9 cellular contexts compared by ENCODE assay signal in the genomic region with DNA sequence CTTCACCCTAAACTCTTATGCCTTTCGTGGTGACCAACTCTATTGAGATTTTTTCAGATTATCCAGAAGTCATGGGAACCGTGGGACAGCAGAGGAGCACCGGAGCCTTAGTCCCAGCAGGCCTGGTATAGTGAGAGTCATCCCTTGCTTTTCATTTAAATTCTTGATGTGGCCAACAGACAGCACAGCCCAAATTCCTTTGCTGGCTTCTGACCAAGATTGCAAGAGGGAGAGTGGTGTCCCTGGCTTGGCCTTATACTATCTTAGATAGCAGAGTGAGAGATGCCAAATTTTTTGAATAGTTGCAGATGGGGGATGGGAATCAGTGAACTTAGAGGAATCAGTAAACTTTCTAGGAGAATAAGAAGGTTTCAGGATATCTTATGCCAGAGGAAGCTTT. TPM values are rescaled to one million over a fixed set of nuclear protein-coding genes. Genes with fewer than 3 reads are reported as not detected.
DNase-seq lines count a peak whose midpoint lies in the region; ATAC-seq and TF ChIP-seq lines count a peak whose summit lies in the region.
"Had no signal": no experiment of that assay in that cellular context is flagged by ENCODE, and none has a peak within 500 bp of the region (broad histone marks: within the 10 kb centered on the region; RNA-seq: fewer than 3 reads in every experiment).

No MANE protein-coding gene starts in this region.

- no peak overlapping the region for H3K4me3 Mint-ChIP-seq in endodermal cell
- H3K4me3 Mint-ChIP-seq: CD8-positive, alpha-beta memory T cell had no signal

- no peaks in the 10 kb centered on the region for H3K36me3 Mint-ChIP-seq in endodermal cell (ENCODE audit: low read depth)

- H2BK15ac ChIP-seq in mesendoderm (replicated peaks; ENCODE audit: low read depth) = no peak overlapping the region

- no peak for ATAC-seq in GM19452 (IDR thresholded peaks at IDR 0.05; ENCODE audit: unreplicated experiment)

- H3K9ac ChIP-seq in endodermal cell (ENCODE audit: extremely low read depth, low read length, poor library complexity, severe bottlenecking) (no peak overlapping the region), mesendoderm (ENCODE audit: low read length) (no peak overlapping the region)

- intact Hi-C loops in dorsolateral prefrontal cortex (cut with DNase I) = no loop called here

- H3K4me1 ChIP-seq in endodermal cell (ENCODE audit: control insufficient read depth, insufficient read depth, low read length) (peaks cover 10% of the 10 kb centered on the region), mesendoderm (ENCODE audit: control insufficient read depth, low read depth, low read length) (peaks cover 9% of the 10 kb centered on the region)

- H3K27me3 ChIP-seq in MG63 (no peaks in the 10 kb centered on the region), endodermal cell (ENCODE audit: control insufficient read depth, insufficient read depth, low read length, poor library complexity, severe bottlenecking) (no peaks in the 10 kb centered on the region), mesendoderm (ENCODE audit: insufficient read depth, low read length, poor library complexity) (no peaks in the 10 kb centered on the region), dorsolateral prefrontal cortex (peaks cover 0 to 17% (median 3%) of the 10 kb centered on the region in 45 donors)

- no peak overlapping the region for H3K23ac ChIP-seq in mesendoderm (ENCODE audit: low read length)

- CTCF ChIA-PET in AG04449 (lab: Yijun Ruan, JAX) = no interaction called here

- H3K18ac ChIP-seq in mesendoderm (ENCODE audit: low read length) = no peak overlapping the region

- no peak overlapping the region for H2AK5ac ChIP-seq in mesendoderm (ENCODE audit: low read length)

- peaks cover 11% of the 10 kb centered on the region for H3K27me3 Mint-ChIP-seq in endodermal cell (ENCODE audit: insufficient read depth)
- H3K27me3 Mint-ChIP-seq: CD8-positive, alpha-beta memory T cell had no signal

- no peak overlapping the region for H3K4me3 ChIP-seq in AG04449 (ENCODE audit: low read depth, low read length)
- H3K4me3 ChIP-seq in MG63 = no peak overlapping the region
- peak overlapping the region; percentile 31 for H3K4me3 ChIP-seq in endodermal cell (ENCODE audit: low read length)
- no peak overlapping the region for H3K4me3 ChIP-seq in mesendoderm (ENCODE audit: low read length)
- H3K4me3 ChIP-seq in dorsolateral prefrontal cortex = no peak overlapping the region

- no peaks in the 10 kb centered on the region for H3K9me3 ChIP-seq in MG63
- no peaks in the 10 kb centered on the region for H3K9me3 ChIP-seq in endodermal cell (ENCODE audit: control insufficient read depth, low read length)

- H4K5ac ChIP-seq in mesendoderm (ENCODE audit: low read length) = no peak overlapping the region

- H3K56ac ChIP-seq in mesendoderm (ENCODE audit: low read length) = no peak overlapping the region

- no peak overlapping the region for H3K4me2 ChIP-seq in mesendoderm (ENCODE audit: low read length)

- no peaks in the 10 kb centered on the region for H3K79me2 ChIP-seq in mesendoderm (ENCODE audit: control insufficient read depth, insufficient read depth, low read length)

- WGBS in endodermal cell (ENCODE audit: insufficient coverage in 1 of 2, insufficient read length in 1 of 2), 2 experiments = 65 to 79% methylated on average over 3 of the region's 3 CpGs
- no CpG with 5 or more reads among the region's 3 CpGs for WGBS in mesendoderm (ENCODE audit: extremely low coverage, insufficient coverage, low lambda C conversion rate)

- no peaks in the 10 kb centered on the region for H3K79me1 ChIP-seq in mesendoderm (ENCODE audit: low read length)

- POLR2A ChIA-PET in AG04449 (lab: Yijun Ruan, JAX) = no interaction called here

- H3K27ac ChIP-seq in endodermal cell (ENCODE audit: low read depth, low read length) = no peak overlapping the region
- H3K27ac ChIP-seq in mesendoderm (ENCODE audit: low read depth, low read length) = no peak overlapping the region
- H3K27ac ChIP-seq in dorsolateral prefrontal cortex = no peak overlapping the region
- no peak overlapping the region for H3K27ac ChIP-seq in caudate nucleus (ENCODE audit: low read depth, low read length)

- H3K4ac ChIP-seq in mesendoderm (ENCODE audit: low read depth, low read length) = no peak overlapping the region

- TF ChIP-seq CTCF in AG04449 (IDR thresholded peaks at IDR 0.05; ENCODE audit: insufficient read depth, low read length, missing control alignments) = no peak
- TF ChIP-seq CTCF in endodermal cell (conservative IDR thresholded peaks at IDR 0.05) = no peak
- no peak for TF ChIP-seq CTCF in dorsolateral prefrontal cortex (IDR thresholded peaks at IDR 0.05 in 54 of 56, conservative IDR thresholded peaks at IDR 0.05 in 2 of 56; ENCODE audit: low read depth in 1 of 56, partially characterized antibody in 56 of 56)

- H4K8ac ChIP-seq in mesendoderm (ENCODE audit: low read depth, low read length) = no peak overlapping the region

- no peak overlapping the region for H2BK5ac ChIP-seq in mesendoderm (ENCODE audit: low read length)

- H3K36me3 ChIP-seq in MG63 = no peaks in the 10 kb centered on the region
- H3K36me3 ChIP-seq in endodermal cell (ENCODE audit: control insufficient read depth, insufficient read depth, low read length) = no peaks in the 10 kb centered on the region
- H3K36me3 ChIP-seq in mesendoderm (ENCODE audit: control insufficient read depth, insufficient read depth, low read length) = no peaks in the 10 kb centered on the region

- DNase-seq in AG04449 (ENCODE audit: low read depth, low spot score) (peak; percentile 71), MG63 (peak; percentile 84), endodermal cell (peak; percentile 82), mesendoderm (peak; percentile 98), dorsolateral prefrontal cortex (no peak), UCSD-AML1 (lab: John Stamatoyannopoulos, UW; ENCODE audit: unreplicated experiment) (no peak), caudate nucleus (lab: John Stamatoyannopoulos, UW) (no peak)
- DNase-seq: CD8-positive, alpha-beta memory T cell had no signal

- H3K27ac Mint-ChIP-seq in endodermal cell = peak overlapping the region; percentile 75

- H3K4me1 Mint-ChIP-seq in endodermal cell = peaks cover 23% of the 10 kb centered on the region

- H3K9me3 Mint-ChIP-seq in endodermal cell = no peaks in the 10 kb centered on the region
- H3K9me3 Mint-ChIP-seq: CD8-positive, alpha-beta memory T cell had no signal

- no peak overlapping the region for H2BK120ac ChIP-seq in mesendoderm (ENCODE audit: low read depth, low read length)

RNA-seq across cellular contexts. Expression of gene STX11, which starts 7.8 kb away (rescaled TPM):
- 0.35 and 1.3 TPM in 2 replicates for total RNA-seq in MG63 (2014; rRNA removed; shearing (Covaris generic); ENCODE audit: low replicate concordance)
- total RNA-seq in endodermal cell (under 1 TPM in 1 of 2 donors, not detected in 1; 0.29 TPM), dorsolateral prefrontal cortex (1 to 10 TPM in 64 of 120 experiments, under 1 TPM in 56; 0.25 to 3.0 (median 1.0) TPM)
- polyA plus RNA-seq in endodermal cell (2013, experiment 1 of 2) = not detected
- 0.33 TPM for polyA plus RNA-seq in endodermal cell (2013, experiment 2 of 2)
- 2.0 TPM for polyA plus RNA-seq in mesendoderm (2013, experiment 1 of 2)
- 2.3 TPM for polyA plus RNA-seq in mesendoderm (2013, experiment 2 of 2)

Comparison
In these comparisons a context has a peak if more than half of its experiments do, and no peak if none do; other contexts are left out.
1. DNase-seq: peak in AG04449 (single experiment), MG63 (single experiment), endodermal cell (single experiment) and mesendoderm (single experiment); none in dorsolateral prefrontal cortex (0 of 10), UCSD-AML1 (single experiment) and caudate nucleus (0 of 61).